Comparison of ENCODE assay signal across 8 cellular contexts in the genomic region with DNA sequence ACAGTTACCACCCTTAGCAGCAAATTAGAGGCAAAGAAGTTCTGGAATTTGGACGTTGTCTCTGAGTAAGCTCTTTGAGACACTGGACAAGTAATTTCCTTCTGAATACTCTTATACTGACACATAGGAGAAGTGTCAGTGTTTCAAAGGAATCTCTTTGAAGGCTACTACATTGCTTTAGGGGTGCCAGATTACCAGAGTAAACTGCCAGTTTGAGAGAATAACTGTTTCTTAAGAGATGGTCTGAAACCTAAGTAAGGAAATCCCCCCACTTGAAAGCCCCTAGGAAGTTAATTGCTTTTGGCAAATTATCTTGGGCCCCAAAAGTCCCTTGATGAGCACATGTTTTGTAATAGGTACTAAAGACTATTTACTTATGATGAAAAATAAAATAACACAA. TPM values are rescaled to one million over a fixed set of nuclear protein-coding genes. Genes with fewer than 3 reads are reported as not detected.
DNase-seq lines count a peak whose midpoint lies in the region; ATAC-seq, FAIRE-seq and TF ChIP-seq lines count a peak whose summit lies in the region.

No MANE protein-coding gene starts in this region.

- peak overlapping the region; percentile 69 for H3K4me3 Mint-ChIP-seq in activated CD4-positive, alpha-beta memory T cell treated with anti-CD3 and anti-CD28 coated beads, Interleukin-2, amount 10 ng/mL, durations not matched to agents 7 days and 5 days

- no peaks in the 10 kb centered on the region for H3K27me3 ChIP-seq in A673 (replicated peaks; ENCODE audit: insufficient read depth, low read depth, low read length, poor library complexity)

- no peaks in the 10 kb centered on the region for H3K9me3 Mint-ChIP-seq in activated CD4-positive, alpha-beta memory T cell treated with anti-CD3 and anti-CD28 coated beads, Interleukin-2, amount 10 ng/mL, durations not matched to agents 7 days and 5 days

- TF ChIP-seq CTCF in A673 (conservative IDR thresholded peaks at IDR 0.05; ENCODE audit: low read depth, low read length) (no peak), GM12865 (IDR thresholded peaks at IDR 0.05; ENCODE audit: insufficient read depth, low read depth, low read length, missing control alignments) (no peak)

- H3K9me3 ChIP-seq in A673 (ENCODE audit: low read depth, low read length, poor library complexity, severe bottlenecking) = no peaks in the 10 kb centered on the region

- peak overlapping the region; percentile 64 for H3K27ac Mint-ChIP-seq in activated CD4-positive, alpha-beta memory T cell treated with anti-CD3 and anti-CD28 coated beads, Interleukin-2, amount 10 ng/mL, durations not matched to agents 7 days and 5 days

- DNase-seq in A673 (ENCODE audit: low spot score) (no peak), GM12865 (ENCODE audit: low read depth) (peak; percentile 78), left kidney (ENCODE audit: low read depth, low spot score) (peak; percentile 49), posterior vena cava (ENCODE audit: low spot score) (no peak), NOMO-1 treated with DMSO at 0.1 percent for 48 hours (lab: John Stamatoyannopoulos, UW; ENCODE audit: unreplicated experiment) (no peak), frontal cortex (ENCODE audit: low spot score in 2 of 2) (no peak)
- no peak for DNase-seq in activated CD4-positive, alpha-beta memory T cell treated with anti-CD3 and anti-CD28 coated beads, Interleukin-2, amount 10 ng/mL, durations not matched to agents 7 days and 5 days

- peaks cover 67% of the 10 kb centered on the region for H3K4me1 Mint-ChIP-seq in activated CD4-positive, alpha-beta memory T cell treated with anti-CD3 and anti-CD28 coated beads, Interleukin-2, amount 10 ng/mL, durations not matched to agents 7 days and 5 days

- H3K27me3 Mint-ChIP-seq in activated CD4-positive, alpha-beta memory T cell treated with anti-CD3 and anti-CD28 coated beads, Interleukin-2, amount 10 ng/mL, durations not matched to agents 7 days and 5 days = no peaks in the 10 kb centered on the region

- no peak for ATAC-seq in GM21786 (IDR thresholded peaks at IDR 0.05; ENCODE audit: unreplicated experiment)

- intact Hi-C loops in A673 (cut with micrococcal nuclease; ENCODE audit: unreplicated experiment) = no loop called here
- intact Hi-C loops in posterior vena cava (cut with DNase I) = no loop called here

- H3K36me3 Mint-ChIP-seq in activated CD4-positive, alpha-beta memory T cell treated with anti-CD3 and anti-CD28 coated beads, Interleukin-2, amount 10 ng/mL, durations not matched to agents 7 days and 5 days (ENCODE audit: low read depth) = peaks cover 53% of the 10 kb centered on the region

- H3K4me3 ChIP-seq in A673 (ENCODE audit: low read depth, low read length, poor library complexity, severe bottlenecking) (peak overlapping the region; percentile 89), GM12865 (ENCODE audit: low read depth, low read length) (peak overlapping the region; percentile 97)

- FAIRE-seq in frontal cortex (lab: Jason Lieb, UNC) = no peak

- peaks cover 32% of the 10 kb centered on the region for H3K4me1 ChIP-seq in A673 (ENCODE audit: insufficient read depth, low read length, poor library complexity, severe bottlenecking)

- no peaks in the 10 kb centered on the region for H3K36me3 ChIP-seq in A673 (ENCODE audit: insufficient read depth, low read length, poor library complexity, severe bottlenecking)

- no TSS peak for BruUV-seq in A673 (replicated peaks; lab: Mats Ljungman, UMichigan)

- H3K27ac ChIP-seq in A673 (ENCODE audit: low read depth, low read length, poor library complexity, severe bottlenecking) = peak overlapping the region; percentile 97

- POLR2A ChIA-PET in A673 (lab: Charles Lee; ENCODE audit: low non-redundant PET) = no interaction called here
- POLR2A ChIA-PET in activated CD4-positive, alpha-beta memory T cell treated with anti-CD3 and anti-CD28 coated beads, Interleukin-2, amount 10 ng/mL, durations not matched to agents 7 days and 5 days (lab: Charles Lee) = interaction anchor here (0.8 to 6.1 kb wide), 5 partner anchors 6 to 113 kb away, joined by 3 to 142 read pairs (median 46); a partner anchor contains a TSS

- CTCF ChIA-PET in A673 (lab: Charles Lee) = interaction anchor here (1.5 kb wide), 1 partner anchor 60 kb away, joined by 5 read pairs; no protein-coding TSS in a partner anchor
- CTCF ChIA-PET in activated CD4-positive, alpha-beta memory T cell treated with anti-CD3 and anti-CD28 coated beads, Interleukin-2, amount 10 ng/mL, durations not matched to agents 7 days and 5 days (lab: Charles Lee) = interaction anchor here (0.7 to 10.6 kb wide), 6 partner anchors 10 to 158 kb away, joined by 3 to 63 read pairs (median 3); a partner anchor contains a TSS

RNA-seq across cellular contexts. Expression of a gene that starts 3.4 kb away (rescaled TPM):
- total RNA-seq in A673 (2021) (30.4 and 40.3 TPM in 2 replicates), posterior vena cava (10 to 100 TPM; 30.7 to 40.7 TPM), frontal cortex (1.6 TPM)
- total RNA-seq in activated CD4-positive, alpha-beta memory T cell treated with anti-CD3 and anti-CD28 coated beads, Interleukin-2, amount 10 ng/mL, durations not matched to agents 7 days and 5 days = 10 to 100 TPM; 91.1 to 96.4 TPM

RNA-seq across cellular contexts. Expression of a gene that starts 41.5 kb away (rescaled TPM):
- 52.2 and 78.4 TPM in 2 replicates for total RNA-seq in A673 (2021)
- 10 to 100 TPM; 14.7 to 15.5 TPM for total RNA-seq in activated CD4-positive, alpha-beta memory T cell treated with anti-CD3 and anti-CD28 coated beads, Interleukin-2, amount 10 ng/mL, durations not matched to agents 7 days and 5 days
- total RNA-seq in posterior vena cava = 1,000 to 10,000 TPM; 4,350 to 6,560 TPM
- 26.1 TPM for total RNA-seq in frontal cortex

Comparison
In these comparisons a context has a peak if more than half of its experiments do, and no peak if none do; other contexts are left out.
1. DNase-seq: peak in GM12865 (single experiment) and left kidney (single experiment); none in A673 (single experiment), activated CD4-positive, alpha-beta memory T cell treated with anti-CD3 and anti-CD28 coated beads, Interleukin-2, amount 10 ng/mL, durations not matched to agents 7 days and 5 days (single experiment), posterior vena cava (single experiment), NOMO-1 treated with DMSO at 0.1 percent for 48 hours (single experiment) and frontal cortex (0 of 2).
2. RNA of a gene that starts 3.4 kb away (total RNA-seq): 91.1 to 96.4 TPM in activated CD4-positive, alpha-beta memory T cell treated with anti-CD3 and anti-CD28 coated beads, Interleukin-2, amount 10 ng/mL, durations not matched to agents 7 days and 5 days, 30.7 to 40.7 TPM in posterior vena cava and 30.4 to 40.3 TPM in A673; 1.6 TPM in frontal cortex (single experiment); every median in the first group is over 10 times any median in the second.
3. RNA of a gene that starts 41.5 kb away (total RNA-seq): 4,350 to 6,560 TPM in posterior vena cava; 52.2 to 78.4 TPM in A673, 26.1 TPM in frontal cortex (single experiment) and 14.7 to 15.5 TPM in activated CD4-positive, alpha-beta memory T cell treated with anti-CD3 and anti-CD28 coated beads, Interleukin-2, amount 10 ng/mL, durations not matched to agents 7 days and 5 days; every median in the first group is over 10 times any median in the second.